19 cellular contexts compared by ENCODE assay signal in genomic region chr3:88912294-88913014, GRCh38.
DNase-seq lines count a peak whose midpoint lies in the region; TF ChIP-seq lines count a peak whose summit lies in the region.
"Had no signal": no experiment of that assay in that cellular context is flagged by ENCODE, and none has a peak within 500 bp of the region (broad histone marks: within the 10 kb centered on the region; RNA-seq: fewer than 3 reads in every experiment).

No MANE protein-coding gene starts in this region.

- H2AFZ ChIP-seq in osteoblast (ENCODE audit: low read length) = peak overlapping the region; percentile 74

- H3K27me3 ChIP-seq in HUES6 (ENCODE audit: control insufficient read depth, insufficient read depth, low read length) (no peaks in the 10 kb centered on the region), iPS-15b (ENCODE audit: control insufficient read depth, insufficient read depth, low read length) (no peaks in the 10 kb centered on the region), osteoblast (ENCODE audit: insufficient read depth, low read length) (no peaks in the 10 kb centered on the region)
- H3K27me3 ChIP-seq: BLaER1, SJCRH30 had no signal

- no peaks in the 10 kb centered on the region for H3K36me3 Mint-ChIP-seq in activated CD4-positive, alpha-beta memory T cell treated with anti-CD3 and anti-CD28 coated beads, Interleukin-2, amount 10 ng/mL, durations not matched to agents 7 days and 5 days (ENCODE audit: low read depth)
- H3K36me3 Mint-ChIP-seq: mesothelial cell of epicardium had no signal

- no peaks in the 10 kb centered on the region for H3K27me3 Mint-ChIP-seq in activated CD4-positive, alpha-beta memory T cell treated with anti-CD3 and anti-CD28 coated beads, Interleukin-2, amount 10 ng/mL, durations not matched to agents 7 days and 5 days

- DNase-seq in caudate nucleus (lab: John Stamatoyannopoulos, UW) = peak in 41 of 61 donors; percentile 0 to 48 (median 7)
- DNase-seq in osteoblast (ENCODE audit: insufficient read length, low spot score, missing footprints) = no peak
- no peak for DNase-seq in germinal center (ENCODE audit: low spot score)
- no peak for DNase-seq in activated CD4-positive, alpha-beta memory T cell treated with anti-CD3 and anti-CD28 coated beads, Interleukin-2, amount 10 ng/mL, durations not matched to agents 7 days and 5 days
- DNase-seq in stimulated activated CD8-positive, alpha-beta memory T cell treated with anti-CD3 and anti-CD28 coated beads, Interleukin-4, amount 100 ng/mL, for 48 hours = no peak
- no peak for DNase-seq in DMS114 treated with DMSO at 0.1 percent for 48 hours (lab: John Stamatoyannopoulos, UW; ENCODE audit: unreplicated experiment)
- DNase-seq: activated CD4-positive, alpha-beta T cell treated with anti-CD3 and anti-CD28 coated beads for 48 hours; activated naive CD4-positive, alpha-beta T cell treated with anti-CD3 and anti-CD28 coated beads for 36 hours; HCEC 1CT; NCI-H2029 treated with DMSO at 0.1 percent for 48 hours; NCI-H524 treated with DMSO at 0.1 percent for 48 hours; occipital lobe; SJCRH30; trophoblast cell had no signal

- no peaks in the 10 kb centered on the region for H3K4me1 Mint-ChIP-seq in activated CD4-positive, alpha-beta memory T cell treated with anti-CD3 and anti-CD28 coated beads, Interleukin-2, amount 10 ng/mL, durations not matched to agents 7 days and 5 days
- H3K4me1 Mint-ChIP-seq: mesothelial cell of epicardium had no signal

- H3K36me3 ChIP-seq in HUES6 (ENCODE audit: control insufficient read depth, insufficient read depth, low read length) = no peaks in the 10 kb centered on the region
- no peaks in the 10 kb centered on the region for H3K36me3 ChIP-seq in iPS-15b (ENCODE audit: control insufficient read depth, insufficient read depth, low read length)
- H3K36me3 ChIP-seq in osteoblast (ENCODE audit: insufficient read depth, low read length) = no peaks in the 10 kb centered on the region
- H3K36me3 ChIP-seq: BLaER1, SJCRH30 had no signal

- POLR2A ChIA-PET in activated CD4-positive, alpha-beta memory T cell treated with anti-CD3 and anti-CD28 coated beads, Interleukin-2, amount 10 ng/mL, durations not matched to agents 7 days and 5 days (lab: Charles Lee) = no interaction called here

- no peak for TF ChIP-seq CTCF in osteoblast (IDR thresholded peaks at IDR 0.05; ENCODE audit: extremely low read depth, low read depth, low read length)

- H3K27ac Mint-ChIP-seq in activated CD4-positive, alpha-beta memory T cell treated with anti-CD3 and anti-CD28 coated beads, Interleukin-2, amount 10 ng/mL, durations not matched to agents 7 days and 5 days = no peak overlapping the region
- H3K27ac Mint-ChIP-seq: activated naive CD4-positive, alpha-beta T cell treated with anti-CD3 and anti-CD28 coated beads for 36 hours; mesothelial cell of epicardium had no signal

- no peaks in the 10 kb centered on the region for H3K9me3 ChIP-seq in HUES6 (ENCODE audit: control insufficient read depth, insufficient read depth, low read depth, low read length)
- no peaks in the 10 kb centered on the region for H3K9me3 ChIP-seq in iPS-15b (ENCODE audit: control insufficient read depth, insufficient read depth, low read length)
- no peaks in the 10 kb centered on the region for H3K9me3 ChIP-seq in osteoblast (ENCODE audit: low read depth, low read length)
- H3K9me3 ChIP-seq: BLaER1, SJCRH30 had no signal

- no peaks in the 10 kb centered on the region for H4K20me1 ChIP-seq in osteoblast (ENCODE audit: insufficient read depth, low read length)
- H4K20me1 ChIP-seq: BLaER1 had no signal

- no peaks in the 10 kb centered on the region for H3K79me2 ChIP-seq in osteoblast (ENCODE audit: insufficient read depth, low read length)

- H3K4me1 ChIP-seq in HUES6 (ENCODE audit: control insufficient read depth, insufficient read depth, low read length) = peaks cover 13% of the 10 kb centered on the region
- peaks cover 12% of the 10 kb centered on the region for H3K4me1 ChIP-seq in iPS-15b (ENCODE audit: control insufficient read depth, insufficient read depth, low read length)
- H3K4me1 ChIP-seq in osteoblast (ENCODE audit: insufficient read depth, low read length) = no peaks in the 10 kb centered on the region
- H3K4me1 ChIP-seq: BLaER1, SJCRH30 had no signal

- H3K27ac ChIP-seq in HUES6 (ENCODE audit: low read depth, low read length) = peak overlapping the region; percentile 76
- peak overlapping the region; percentile 63 for H3K27ac ChIP-seq in caudate nucleus (ENCODE audit: low read depth, low read length)
- no peak overlapping the region for H3K27ac ChIP-seq in osteoblast (ENCODE audit: low read depth, low read length)
- H3K27ac ChIP-seq: BLaER1, SJCRH30, skin epidermis had no signal

- H3K9me3 Mint-ChIP-seq in activated CD4-positive, alpha-beta memory T cell treated with anti-CD3 and anti-CD28 coated beads, Interleukin-2, amount 10 ng/mL, durations not matched to agents 7 days and 5 days = no peaks in the 10 kb centered on the region
- H3K9me3 Mint-ChIP-seq: activated naive CD4-positive, alpha-beta T cell treated with anti-CD3 and anti-CD28 coated beads for 36 hours; mesothelial cell of epicardium had no signal

- peak overlapping the region; percentile 54 for H3K9ac ChIP-seq in HUES6 (ENCODE audit: low read length)
- H3K9ac ChIP-seq in iPS-15b (ENCODE audit: low read depth, low read length) = peak overlapping the region; percentile 3
- H3K9ac ChIP-seq: BLaER1 had no signal

- CTCF ChIA-PET in activated CD4-positive, alpha-beta memory T cell treated with anti-CD3 and anti-CD28 coated beads, Interleukin-2, amount 10 ng/mL, durations not matched to agents 7 days and 5 days (lab: Charles Lee) = no interaction called here

- no peak overlapping the region for H3K4me3 Mint-ChIP-seq in activated CD4-positive, alpha-beta memory T cell treated with anti-CD3 and anti-CD28 coated beads, Interleukin-2, amount 10 ng/mL, durations not matched to agents 7 days and 5 days
- H3K4me3 Mint-ChIP-seq: activated naive CD4-positive, alpha-beta T cell treated with anti-CD3 and anti-CD28 coated beads for 36 hours; mesothelial cell of epicardium had no signal

- H3K4me3 ChIP-seq in HUES6 (ENCODE audit: low read depth, low read length) = no peak overlapping the region
- H3K4me3 ChIP-seq in iPS-15b (ENCODE audit: low read depth, low read length) = no peak overlapping the region
- no peak overlapping the region for H3K4me3 ChIP-seq in osteoblast (ENCODE audit: insufficient read depth, low read length)
- H3K4me3 ChIP-seq: BLaER1, SJCRH30, skin epidermis had no signal

- H3K4me2 ChIP-seq in osteoblast (ENCODE audit: insufficient read depth, low read length) = no peak overlapping the region
- H3K4me2 ChIP-seq: BLaER1 had no signal

Comparison
In these comparisons a context has a peak if more than half of its experiments do, and no peak if none do; other contexts are left out.
1. DNase-seq: peak in caudate nucleus (41 of 61); none in osteoblast (single experiment), germinal center (single experiment), activated CD4-positive, alpha-beta memory T cell treated with anti-CD3 and anti-CD28 coated beads, Interleukin-2, amount 10 ng/mL, durations not matched to agents 7 days and 5 days (single experiment), stimulated activated CD8-positive, alpha-beta memory T cell treated with anti-CD3 and anti-CD28 coated beads, Interleukin-4, amount 100 ng/mL, for 48 hours (single experiment) and DMS114 treated with DMSO at 0.1 percent for 48 hours (single experiment).